In genomic region chr13:99083976-99084375, GRCh38 we compare ENCODE assay signal across 1 cellular context.
TF ChIP-seq lines count a peak whose summit lies in the region.

No MANE protein-coding gene starts in this region.

TF ChIP-seq in GM23338, 12 proteins besides CTCF, POLR2A, EP300 and RAD21 (continued from another document):
- TF ChIP-seq ZNF331 (CRISPR knock-in tag; IDR thresholded peaks at IDR 0.05; ENCODE audit: low read depth): no peak
- no peak for TF ChIP-seq REST (IDR thresholded peaks at IDR 0.05; ENCODE audit: unreplicated experiment)
- TF ChIP-seq ETS1 (IDR thresholded peaks at IDR 0.05): no peak
- TF ChIP-seq NANOG (IDR thresholded peaks at IDR 0.05; ENCODE audit: borderline replicate concordance): no peak
